Comparison of ENCODE assay signal across 11 cellular contexts in genomic region chr1:231188768-231189167, GRCh38. TPM values are rescaled to one million over a fixed set of nuclear protein-coding genes. Genes with fewer than 3 reads are reported as not detected.
"Had no signal": no experiment of that assay in that cellular context is flagged by ENCODE, and none has a peak within 500 bp of the region (broad histone marks: within the 10 kb centered on the region; RNA-seq: fewer than 3 reads in every experiment).

No MANE protein-coding gene starts in this region.

- H3K4me3 Mint-ChIP-seq: HFFc6, IgD-negative memory B cell had no signal

- DNase-seq: GM23248, GOT3, H7, HFFc6 had no signal

- H3K36me3 Mint-ChIP-seq: IgD-negative memory B cell had no signal

- H3K4me1 Mint-ChIP-seq: IgD-negative memory B cell had no signal

- H3K4me3 ChIP-seq: GM23248, HAP-1 had no signal

- H3K36me3 ChIP-seq: HAP-1 had no signal

- FAIRE-seq: HepG2 had no signal

- ATAC-seq: HCT116, HepG2 had no signal

- H3K27ac Mint-ChIP-seq: HFFc6, IgD-negative memory B cell had no signal

- H3K27ac ChIP-seq: GM23248, HL-60 had no signal

- H3K4me1 ChIP-seq: HAP-1 had no signal

RNA-seq across cellular contexts. Expression of gene TRIM67, which starts 26.9 kb away (rescaled TPM):
- total RNA-seq: GM23248, H4, H7, HepG2, HFFc6, HT1080 had no signal
- polyA plus RNA-seq: GM23248, HepG2, IgD-negative memory B cell had no signal
